1 cellular context compared by ENCODE assay signal in genomic region chr22:26168934-26169311, GRCh38.
TF ChIP-seq lines count a peak whose summit lies in the region.

No MANE protein-coding gene starts in this region.

TF ChIP-seq in WTC11, 78 proteins besides CTCF, POLR2A, EP300 and RAD21 (continued from another document):
- TF ChIP-seq, protein P1, sequence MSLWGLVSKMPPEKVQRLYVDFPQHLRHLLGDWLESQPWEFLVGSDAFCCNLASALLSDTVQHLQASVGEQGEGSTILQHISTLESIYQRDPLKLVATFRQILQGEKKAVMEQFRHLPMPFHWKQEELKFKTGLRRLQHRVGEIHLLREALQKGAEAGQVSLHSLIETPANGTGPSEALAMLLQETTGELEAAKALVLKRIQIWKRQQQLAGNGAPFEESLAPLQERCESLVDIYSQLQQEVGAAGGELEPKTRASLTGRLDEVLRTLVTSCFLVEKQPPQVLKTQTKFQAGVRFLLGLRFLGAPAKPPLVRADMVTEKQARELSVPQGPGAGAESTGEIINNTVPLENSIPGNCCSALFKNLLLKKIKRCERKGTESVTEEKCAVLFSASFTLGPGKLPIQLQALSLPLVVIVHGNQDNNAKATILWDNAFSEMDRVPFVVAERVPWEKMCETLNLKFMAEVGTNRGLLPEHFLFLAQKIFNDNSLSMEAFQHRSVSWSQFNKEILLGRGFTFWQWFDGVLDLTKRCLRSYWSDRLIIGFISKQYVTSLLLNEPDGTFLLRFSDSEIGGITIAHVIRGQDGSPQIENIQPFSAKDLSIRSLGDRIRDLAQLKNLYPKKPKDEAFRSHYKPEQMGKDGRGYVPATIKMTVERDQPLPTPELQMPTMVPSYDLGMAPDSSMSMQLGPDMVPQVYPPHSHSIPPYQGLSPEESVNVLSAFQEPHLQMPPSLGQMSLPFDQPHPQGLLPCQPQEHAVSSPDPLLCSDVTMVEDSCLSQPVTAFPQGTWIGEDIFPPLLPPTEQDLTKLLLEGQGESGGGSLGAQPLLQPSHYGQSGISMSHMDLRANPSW (CRISPR knock-in tag; conservative IDR thresholded peaks at IDR 0.05; ENCODE audit: low read depth): no peak
- TF ChIP-seq NR3C1 (CRISPR knock-in tag; conservative IDR thresholded peaks at IDR 0.05; ENCODE audit: low read depth) (no peak), PRDM15 (CRISPR knock-in tag; IDR thresholded peaks at IDR 0.05) (peak; percentile 89), TEAD1 (CRISPR knock-in tag; IDR thresholded peaks at IDR 0.05) (no peak)
- TF ChIP-seq, protein P2, sequence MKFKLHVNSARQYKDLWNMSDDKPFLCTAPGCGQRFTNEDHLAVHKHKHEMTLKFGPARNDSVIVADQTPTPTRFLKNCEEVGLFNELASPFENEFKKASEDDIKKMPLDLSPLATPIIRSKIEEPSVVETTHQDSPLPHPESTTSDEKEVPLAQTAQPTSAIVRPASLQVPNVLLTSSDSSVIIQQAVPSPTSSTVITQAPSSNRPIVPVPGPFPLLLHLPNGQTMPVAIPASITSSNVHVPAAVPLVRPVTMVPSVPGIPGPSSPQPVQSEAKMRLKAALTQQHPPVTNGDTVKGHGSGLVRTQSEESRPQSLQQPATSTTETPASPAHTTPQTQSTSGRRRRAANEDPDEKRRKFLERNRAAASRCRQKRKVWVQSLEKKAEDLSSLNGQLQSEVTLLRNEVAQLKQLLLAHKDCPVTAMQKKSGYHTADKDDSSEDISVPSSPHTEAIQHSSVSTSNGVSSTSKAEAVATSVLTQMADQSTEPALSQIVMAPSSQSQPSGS (CRISPR knock-in tag; IDR thresholded peaks at IDR 0.05; ENCODE audit: borderline replicate concordance, low read depth): no peak
